ENCODE assay signal across 27 cellular contexts in genomic region chr2:136990316-136990715, GRCh38.
"Had no signal": no experiment of that assay in that cellular context is flagged by ENCODE, and none has a peak within 500 bp of the region (broad histone marks: within the 10 kb centered on the region; RNA-seq: fewer than 3 reads in every experiment).

No MANE protein-coding gene starts in this region.

- H3K9me3 Mint-ChIP-seq: nephron; neural crest cell; stimulated activated naive B cell treated with anti-CD40 and anti-IgM and Interleukin-4, amounts not matched to agents 10 μg/mL and 1 μg/mL and 100 μg/mL, for 72 hours had no signal

- H3K4me1 ChIP-seq: left lung, lower lobe of right lung, parathyroid adenoma, stomach, testis, thyroid gland, transverse colon, upper lobe of left lung had no signal

- H3K36me3 Mint-ChIP-seq: immature natural killer cell; naive thymus-derived CD8-positive, alpha-beta T cell; stimulated activated naive B cell treated with anti-CD40 and anti-IgM and Interleukin-4, amounts not matched to agents 10 μg/mL and 1 μg/mL and 100 μg/mL, for 72 hours had no signal

- H3K4me3 Mint-ChIP-seq: immature natural killer cell; naive thymus-derived CD8-positive, alpha-beta T cell; nephron; neural crest cell; stimulated activated naive B cell treated with anti-CD40 and anti-IgM and Interleukin-4, amounts not matched to agents 10 μg/mL and 1 μg/mL and 100 μg/mL, for 72 hours had no signal

- H3K4me3 ChIP-seq: left lung, lower lobe of right lung, skin epidermis, stomach, testis, thyroid gland, transverse colon, upper lobe of left lung had no signal

- H3K9me3 ChIP-seq: left lung, lower lobe of right lung, stomach, testis, thyroid gland, transverse colon, upper lobe of left lung had no signal

- H3K36me3 ChIP-seq: left lung, lower lobe of right lung, stomach, thyroid gland, transverse colon, upper lobe of left lung had no signal

- H3K27ac Mint-ChIP-seq: immature natural killer cell; naive thymus-derived CD8-positive, alpha-beta T cell; nephron; progenitor cell of endocrine pancreas; stimulated activated naive B cell treated with anti-CD40 and anti-IgM and Interleukin-4, amounts not matched to agents 10 μg/mL and 1 μg/mL and 100 μg/mL, for 72 hours had no signal

- H3K27me3 ChIP-seq: left lung, stomach, testis, thyroid gland, transverse colon, upper lobe of left lung had no signal

- H3K27me3 Mint-ChIP-seq: progenitor cell of endocrine pancreas; stimulated activated naive B cell treated with anti-CD40 and anti-IgM and Interleukin-4, amounts not matched to agents 10 μg/mL and 1 μg/mL and 100 μg/mL, for 72 hours had no signal

- DNase-seq: hypothalamus; immature natural killer cell; kidney; left colon; left lung; lower lobe of right lung; mammary epithelial cell; mesenchymal stem cell; naive thymus-derived CD8-positive, alpha-beta T cell; nucleus accumbens; right cardiac atrium; stimulated activated CD4-positive, alpha-beta T cell treated with anti-CD3 and anti-CD28 coated beads, Interleukin-12 subunit alpha, Interleukin-12 subunit beta, amount 100 ng/mL, for 4 hours; stimulated activated CD4-positive, alpha-beta T cell treated with anti-CD3 and anti-CD28 coated beads, Interleukin-15, amount 100 ng/mL, for 24 hours; stimulated activated CD4-positive, alpha-beta T cell treated with anti-CD3 and anti-CD28 coated beads, Interleukin-2, amount 100 ng/mL, for 24 hours; stimulated activated CD4-positive, alpha-beta T cell treated with anti-CD3 and anti-CD28 coated beads, Interleukin-4, amount 100 ng/mL, for 1 hour; stimulated activated naive B cell treated with anti-CD40 and anti-IgM and Interleukin-4, amounts not matched to agents 10 μg/mL and 1 μg/mL and 100 μg/mL, for 72 hours; stimulated activated naive CD8-positive, alpha-beta T cell treated with anti-CD3 and anti-CD28 coated beads, Interleukin-15, Interleukin-2, amounts not matched to agents 100 U/mL and 50 U/mL, for 24 hours; stomach; testis; thyroid gland; transverse colon; upper lobe of left lung had no signal

- H3K27ac ChIP-seq: left lung, lower lobe of right lung, parathyroid adenoma, skin epidermis, stomach, testis, thyroid gland, transverse colon, upper lobe of left lung had no signal

- H3K4me1 Mint-ChIP-seq: immature natural killer cell; nephron; neural crest cell; stimulated activated naive B cell treated with anti-CD40 and anti-IgM and Interleukin-4, amounts not matched to agents 10 μg/mL and 1 μg/mL and 100 μg/mL, for 72 hours had no signal
